21 cellular contexts compared by ENCODE assay signal in genomic region chr4:31192372-31192771, GRCh38.
"Had no signal": no experiment of that assay in that cellular context is flagged by ENCODE, and none has a peak within 500 bp of the region (broad histone marks: within the 10 kb centered on the region; RNA-seq: fewer than 3 reads in every experiment).

No MANE protein-coding gene starts in this region.

- H3K27ac ChIP-seq: dorsolateral prefrontal cortex, esophagus muscularis mucosa, gastrocnemius medialis, neural progenitor cell, sigmoid colon, tibial artery, WERI-Rb-1 had no signal

- H3K4me3 ChIP-seq: dorsolateral prefrontal cortex, esophagus muscularis mucosa, gastrocnemius medialis, neural progenitor cell, sigmoid colon, smooth muscle cell, tibial artery had no signal

- H3K9me3 ChIP-seq: esophagus muscularis mucosa, gastrocnemius medialis, sigmoid colon, tibial artery had no signal

- H3K4me1 ChIP-seq: gastrocnemius medialis, sigmoid colon had no signal

- DNase-seq: activated CD4-positive, alpha-beta T cell treated with anti-CD3 and anti-CD28 coated beads, Interleukin-2, amount 10 ng/mL, durations not matched to agents 7 days and 5 days; activated CD4-positive, CD25-positive, alpha-beta regulatory T cell treated with anti-CD3 and anti-CD28 coated beads, Interleukin-2, amount 50 U/mL, for 72 hours; activated CD8-positive, alpha-beta memory T cell treated with anti-CD3 and anti-CD28 coated beads, Interleukin-2, amount 10 ng/mL, durations not matched to agents 7 days and 5 days; activated CD8-positive, alpha-beta T cell treated with anti-CD3 and anti-CD28 coated beads for 36 hours; activated gamma-delta T cell treated with Interleukin-2 at 50 U/mL for 16 hours; activated T-cell treated with anti-CD3 and anti-CD28 coated beads for 4 hours; aorta; central memory CD4-positive, alpha-beta T cell; dorsolateral prefrontal cortex; effector memory CD8-positive, alpha-beta T cell; gastrocnemius medialis; naive thymus-derived CD8-positive, alpha-beta T cell; sigmoid colon; stimulated activated CD4-positive, alpha-beta T cell treated with anti-CD3 and anti-CD28 coated beads, Interleukin-2, amount 100 ng/mL, for 48 hours; stimulated activated naive CD4-positive, alpha-beta T cell; T-helper 1 cell; tibial artery; WERI-Rb-1 had no signal

- H3K36me3 ChIP-seq: esophagus muscularis mucosa, gastrocnemius medialis, neural progenitor cell, sigmoid colon, tibial artery, WERI-Rb-1 had no signal

- ATAC-seq: activated CD8-positive, alpha-beta memory T cell treated with anti-CD3 and anti-CD28 coated beads, Interleukin-2, amount 10 ng/mL, durations not matched to agents 7 days and 5 days; activated CD8-positive, alpha-beta T cell treated with anti-CD3 and anti-CD28 coated beads for 36 hours; effector memory CD8-positive, alpha-beta T cell; gastrocnemius medialis; naive thymus-derived CD8-positive, alpha-beta T cell had no signal

- H3K27me3 ChIP-seq: esophagus muscularis mucosa, gastrocnemius medialis, neural progenitor cell, sigmoid colon, tibial artery had no signal
